In the genomic region with DNA sequence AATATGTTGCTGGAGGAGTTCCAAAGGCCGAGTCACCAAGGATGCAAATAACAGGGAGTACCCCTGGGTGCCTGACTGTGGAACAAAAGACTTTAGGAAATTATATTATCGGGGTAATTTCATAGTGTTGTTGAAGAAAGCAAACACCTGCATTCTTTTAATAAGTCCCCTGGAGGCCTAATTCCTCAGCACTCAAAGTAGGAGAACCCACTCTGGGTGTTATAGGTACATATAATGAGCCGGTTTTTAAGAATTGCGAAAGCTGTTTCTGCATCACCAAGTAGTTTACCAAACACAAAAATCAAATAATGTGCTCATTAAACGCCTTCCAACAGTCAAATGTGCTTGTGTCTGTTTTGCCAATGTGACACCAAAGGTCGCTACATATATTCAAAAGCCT, we compare ENCODE assay signal across 29 cellular contexts.
"Had no signal": no experiment of that assay in that cellular context is flagged by ENCODE, and none has a peak within 500 bp of the region (broad histone marks: within the 10 kb centered on the region; RNA-seq: fewer than 3 reads in every experiment).

No MANE protein-coding gene starts in this region.

- H3K4me1 Mint-ChIP-seq: activated CD4-positive, alpha-beta memory T cell treated with anti-CD3 and anti-CD28 coated beads, Interleukin-2, amount 10 ng/mL, durations not matched to agents 7 days and 5 days; activated CD4-positive, alpha-beta T cell treated with anti-CD3 and anti-CD28 coated beads, Interleukin-2, amount 10 ng/mL, durations not matched to agents 7 days and 5 days; activated T-helper 17 cell treated with anti-CD3 and anti-CD28 coated beads, Interleukin-2, amount 50 U/mL, for 72 hours; memory B cell; naive thymus-derived CD4-positive, alpha-beta T cell; stimulated activated effector memory CD8-positive, alpha-beta T cell treated with anti-CD3 and anti-CD28 coated beads, Interleukin-12 subunit alpha, Interleukin-12 subunit beta, amount 100 ng/mL, for 72 hours had no signal

- H3K36me3 Mint-ChIP-seq: stimulated activated effector memory CD8-positive, alpha-beta T cell treated with anti-CD3 and anti-CD28 coated beads, Interleukin-12 subunit alpha, Interleukin-12 subunit beta, amount 100 ng/mL, for 72 hours had no signal

- H3K27ac ChIP-seq: brain microvascular endothelial cell, gastroesophageal sphincter, hepatocyte, ovary, sigmoid colon, thoracic aorta had no signal

- H3K4me3 Mint-ChIP-seq: activated CD4-positive, alpha-beta memory T cell treated with anti-CD3 and anti-CD28 coated beads, Interleukin-2, amount 10 ng/mL, durations not matched to agents 7 days and 5 days; activated CD4-positive, alpha-beta T cell treated with anti-CD3 and anti-CD28 coated beads, Interleukin-2, amount 10 ng/mL, durations not matched to agents 7 days and 5 days; activated T-cell treated with anti-CD3 and anti-CD28 coated beads, Interleukin-2, amount 50 U/mL, for 24 hours; activated T-helper 17 cell treated with anti-CD3 and anti-CD28 coated beads, Interleukin-2, amount 50 U/mL, for 72 hours; memory B cell; naive thymus-derived CD4-positive, alpha-beta T cell; stimulated activated effector memory CD8-positive, alpha-beta T cell treated with anti-CD3 and anti-CD28 coated beads, Interleukin-12 subunit alpha, Interleukin-12 subunit beta, amount 100 ng/mL, for 72 hours; stimulated activated naive CD8-positive, alpha-beta T cell treated with anti-CD3 and anti-CD28 coated beads, Interleukin-15, Interleukin-2, amounts not matched to agents 100 ng/mL and 50 ng/mL, for 24 hours had no signal

- H3K27me3 ChIP-seq: brain microvascular endothelial cell, hepatocyte, ovary, sigmoid colon had no signal

- H3K9me3 ChIP-seq: ovary, sigmoid colon, thoracic aorta had no signal

- DNase-seq: activated CD4-positive, alpha-beta memory T cell treated with anti-CD3 and anti-CD28 coated beads, Interleukin-2, amount 10 ng/mL, durations not matched to agents 7 days and 5 days; activated CD4-positive, alpha-beta T cell treated with anti-CD3 and anti-CD28 coated beads for 1 hour; activated CD4-positive, alpha-beta T cell treated with anti-CD3 and anti-CD28 coated beads, Interleukin-2, amount 10 ng/mL, durations not matched to agents 7 days and 5 days; activated CD8-positive, alpha-beta memory T cell treated with anti-CD3 and anti-CD28 coated beads, Interleukin-2, amount 50 U/mL, for 48 hours; activated gamma-delta T cell treated with Interleukin-2 at 50 U/mL for 16 hours; activated naive CD4-positive, alpha-beta T cell treated with anti-CD3 and anti-CD28 coated beads, Interleukin-2, amount 50 U/mL, for 16 hours; activated T-cell treated with anti-CD3 and anti-CD28 coated beads, Interleukin-2, amount 50 U/mL, for 24 hours; amniotic stem cell; brain microvascular endothelial cell; caudate nucleus; dermis blood vessel endothelial cell; effector CD4-positive, alpha-beta T cell; left cardiac atrium; midbrain; naive thymus-derived CD4-positive, alpha-beta T cell; ovary; retina; sigmoid colon; small intestine; stimulated activated CD4-positive, alpha-beta T cell treated with anti-CD3 and anti-CD28 coated beads, Interleukin-4, amount 100 ng/mL, for 24 hours; trophoblast cell had no signal

- H3K4me1 ChIP-seq: gastroesophageal sphincter, sigmoid colon had no signal

- H3K36me3 ChIP-seq: brain microvascular endothelial cell, gastroesophageal sphincter, ovary, sigmoid colon, thoracic aorta had no signal

- ATAC-seq: activated T-helper 17 cell treated with anti-CD3 and anti-CD28 coated beads, Interleukin-2, amount 50 U/mL, for 72 hours; gastroesophageal sphincter; left cardiac atrium; naive thymus-derived CD4-positive, alpha-beta T cell; stimulated activated effector memory CD8-positive, alpha-beta T cell treated with anti-CD3 and anti-CD28 coated beads, Interleukin-12 subunit alpha, Interleukin-12 subunit beta, amount 100 ng/mL, for 72 hours had no signal

- H3K4me3 ChIP-seq: gastroesophageal sphincter, hepatocyte, ovary, sigmoid colon, thoracic aorta had no signal

- H3K27me3 Mint-ChIP-seq: progenitor cell of endocrine pancreas had no signal

- H3K27ac Mint-ChIP-seq: activated CD4-positive, alpha-beta memory T cell treated with anti-CD3 and anti-CD28 coated beads, Interleukin-2, amount 10 ng/mL, durations not matched to agents 7 days and 5 days; activated CD4-positive, alpha-beta T cell treated with anti-CD3 and anti-CD28 coated beads, Interleukin-2, amount 10 ng/mL, durations not matched to agents 7 days and 5 days; activated T-cell treated with anti-CD3 and anti-CD28 coated beads, Interleukin-2, amount 50 U/mL, for 24 hours; activated T-helper 17 cell treated with anti-CD3 and anti-CD28 coated beads, Interleukin-2, amount 50 U/mL, for 72 hours; memory B cell; naive thymus-derived CD4-positive, alpha-beta T cell; progenitor cell of endocrine pancreas; stimulated activated effector memory CD8-positive, alpha-beta T cell treated with anti-CD3 and anti-CD28 coated beads, Interleukin-12 subunit alpha, Interleukin-12 subunit beta, amount 100 ng/mL, for 72 hours; stimulated activated naive CD8-positive, alpha-beta T cell treated with anti-CD3 and anti-CD28 coated beads, Interleukin-15, Interleukin-2, amounts not matched to agents 100 ng/mL and 50 ng/mL, for 24 hours had no signal
